ENCODE assay signal across 8 cellular contexts in genomic region chr16:11797166-11797956, GRCh38. TPM values are rescaled to one million over a fixed set of nuclear protein-coding genes. Genes with fewer than 3 reads are reported as not detected.
A peak's percentile ranks its signal among the peaks of the same experiment; 100 is the strongest.
DNase-seq lines count a peak whose midpoint lies in the region; ATAC-seq and TF ChIP-seq lines count a peak whose summit lies in the region.

TSS of gene ZC3H7A (minus strand) at chr16:11797258. CDS start at chr16:11782354, 14,904 bp downstream.

- no peaks in the 10 kb centered on the region for H3K27me3 ChIP-seq in heart left ventricle
- no peaks in the 10 kb centered on the region for H3K27me3 ChIP-seq in upper lobe of left lung

- DNase-seq in NCI-H1436 (lab: John Stamatoyannopoulos, UW) (peak; percentile 94), T follicular helper cell (ENCODE audit: low read depth) (peak; percentile 88), heart left ventricle (peak; percentile 96 to 99 (median 99)), posterior cingulate gyrus (peak; percentile 90 to 99 (median 96)), upper lobe of left lung (peak; percentile 99)

- peak within 1 kb of the TSS; percentile 93 for H3K27ac ChIP-seq in adipose tissue (ENCODE audit: low read depth, low read length)
- H3K27ac ChIP-seq in heart left ventricle, result peak within 1 kb of the TSS; percentile 87 to 99 (median 98)
- H3K27ac ChIP-seq in upper lobe of left lung, result peak within 1 kb of the TSS; percentile 98 to 100 (median 98)

- peak; percentile 82 for TF ChIP-seq CTCF in GM12875 (IDR thresholded peaks at IDR 0.05; ENCODE audit: borderline replicate concordance, insufficient read depth, low read depth, low read length)
- peak; percentile 55 to 98 (median 86) for TF ChIP-seq CTCF in heart left ventricle (IDR thresholded peaks at IDR 0.05)
- TF ChIP-seq CTCF in upper lobe of left lung (IDR thresholded peaks at IDR 0.05), result peak; percentile 89 to 100 (median 100)

- peaks cover 0 to 26% (median 7%) of the 10 kb centered on the region in 9 donors for H3K36me3 ChIP-seq in heart left ventricle
- peaks cover 0 to 12% (median 0%) of the 10 kb centered on the region in 4 donors for H3K36me3 ChIP-seq in upper lobe of left lung

- intact Hi-C loops in heart left ventricle (cut with DNase I), result loop anchor here in 9 of 10 donors (2.0 to 10.0 kb wide), 7 partner anchors 53 to 855 kb away; partner anchors contain the start of genes TXNDC11 (in 7 of the 9), RSL1D1 (in 2 of the 9), CLEC16A (in 1 of the 9) and DEXI (in 1 of the 9)
- intact Hi-C loops in posterior cingulate gyrus (cut with DNase I), result loop anchor here (2.0 to 10.0 kb wide), 2 partner anchors 55 to 133 kb away; partner anchors contain the start of genes SNN and TXNDC11

- TF ChIP-seq EP300 in upper lobe of left lung (IDR thresholded peaks at IDR 0.05), result peak in 1 of 4 donors; percentile 53

- TF ChIP-seq POLR2A in heart left ventricle (IDR thresholded peaks at IDR 0.05) (peak; percentile 47 to 87), upper lobe of left lung (IDR thresholded peaks at IDR 0.05) (peak in 3 of 4 donors; percentile 91 to 98 (median 97))

- ATAC-seq in HG02798 (IDR thresholded peaks at IDR 0.05; ENCODE audit: poor library complexity, unreplicated experiment), result peak; percentile 95
- peak; percentile 98 to 99 (median 99) for ATAC-seq in heart left ventricle
- peak; percentile 97 to 99 for ATAC-seq in upper lobe of left lung (ENCODE audit: low FRiP score in 2 of 2)

- H3K4me1 ChIP-seq in heart left ventricle (peaks cover 7 to 78% (median 53%) of the 10 kb centered on the region in 12 donors), upper lobe of left lung (peaks cover 56 to 70% (median 59%) of the 10 kb centered on the region in 4 donors)

- H3K4me3 ChIP-seq in GM12875 (ENCODE audit: low read depth, low read length), result peak within 1 kb of the TSS; percentile 73
- H3K4me3 ChIP-seq in heart left ventricle, result peak within 1 kb of the TSS; percentile 59 to 100 (median 96)
- H3K4me3 ChIP-seq in upper lobe of left lung, result peak within 1 kb of the TSS; percentile 79 to 95 (median 90)

- no peaks in the 10 kb centered on the region for H3K9me3 ChIP-seq in heart left ventricle
- H3K9me3 ChIP-seq in upper lobe of left lung, result no peaks in the 10 kb centered on the region

- WGBS in adipose tissue, 3 donors, result 0 to 1% (median 1%) methylated on average over 67 to 80 of the region's 80 CpGs
- whole genome bisulfite sequencing in heart left ventricle, 4 donors, result 0 to 1% (median 1%) methylated on average over 21 to 80 of the region's 80 CpGs
- 0% methylated on average over 20 to 22 of the region's 80 CpGs for WGBS in upper lobe of left lung, 2 donors

RNA-seq across cellular contexts. Expression of gene ZC3H7A, which starts in this region (rescaled TPM):
- 10 to 100 TPM; 20.9 to 37.1 (median 23.4) TPM for polyA plus RNA-seq in adipose tissue
- total RNA-seq in heart left ventricle, result 10 to 100 TPM; 20.2 to 42.3 (median 29.7) TPM
- polyA plus RNA-seq in heart left ventricle, result 10 to 100 TPM; 16.9 to 17.7 TPM
- total RNA-seq in upper lobe of left lung, result 100 to 1,000 TPM in 2 of 6 donors, 10 to 100 TPM in 4; 52.7 to 142 (median 64.7) TPM

Comparison
In these comparisons a context has a peak if more than half of its experiments do, and no peak if none do; other contexts are left out.
1. Peak in every context shown above with its lines: DNase-seq, ATAC-seq, H3K4me3 ChIP-seq and H3K27ac ChIP-seq.